ENCODE assay signal across 28 cellular contexts in the genomic region with DNA sequence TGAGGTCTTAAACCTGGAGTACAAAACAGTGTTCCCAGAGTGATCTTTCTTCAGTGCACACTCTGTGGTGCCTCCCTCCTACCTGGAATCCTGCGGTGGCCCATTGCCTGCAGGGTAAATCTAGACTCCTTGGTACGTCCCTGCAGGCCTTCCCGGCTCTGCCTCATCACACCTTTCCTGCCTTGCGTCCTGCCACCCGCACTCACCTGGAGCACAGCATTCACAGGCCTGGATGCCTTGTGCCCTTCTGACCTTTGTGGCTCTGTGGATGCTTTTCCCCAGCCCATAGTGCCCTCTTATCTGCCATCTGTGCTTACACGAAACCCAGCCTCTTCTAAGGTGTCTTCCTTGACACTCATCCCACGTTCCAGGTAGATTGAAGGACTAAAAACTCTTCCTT.
"Had no signal": no experiment of that assay in that cellular context is flagged by ENCODE, and none has a peak within 500 bp of the region (broad histone marks: within the 10 kb centered on the region; RNA-seq: fewer than 3 reads in every experiment).

No MANE protein-coding gene starts in this region.

- H3K9me3 Mint-ChIP-seq: activated B cell treated with CpG ODN at 0.5 μM for 24 hours; activated naive CD4-positive, alpha-beta T cell treated with anti-CD3 and anti-CD28 coated beads for 36 hours; activated naive CD4-positive, alpha-beta T cell treated with anti-CD3 and anti-CD28 coated beads, Interleukin-2, amount 50 U/mL, for 24 hours; activated naive CD8-positive, alpha-beta T cell treated with anti-CD3 and anti-CD28 coated beads for 36 hours; activated naive CD8-positive, alpha-beta T cell treated with anti-CD3 and anti-CD28 coated beads, Interleukin-2, amount 50 U/mL, for 24 hours; activated T-cell treated with anti-CD3 and anti-CD28 coated beads, Interleukin-2, amount 50 U/mL, for 24 hours; activated T-helper 2 cell treated with anti-CD3 and anti-CD28 coated beads, Interferon-gamma antibody, Interleukin-2, Interleukin-4, amounts not matched to agents 10 μg/mL and 5 μg/mL and 100 μg/mL, durations not matched to agents 14 hours and 24 hours and 36 hours; brain had no signal

- H3K27ac ChIP-seq: ascending aorta, breast epithelium, cardiac muscle cell, colonic mucosa, epithelial cell of prostate, VCaP had no signal

- H3K4me1 Mint-ChIP-seq: activated B cell treated with CpG ODN at 0.5 μM for 24 hours; activated naive CD8-positive, alpha-beta T cell treated with anti-CD3 and anti-CD28 coated beads, Interleukin-2, amount 50 U/mL, for 24 hours; brain had no signal

- H3K27ac Mint-ChIP-seq: activated B cell treated with CpG ODN at 0.5 μM for 24 hours; activated CD8-positive, alpha-beta memory T cell treated with anti-CD3 and anti-CD28 coated beads, Interleukin-2, amount 10 ng/mL, durations not matched to agents 7 days and 5 days; activated CD8-positive, alpha-beta T cell treated with anti-CD3 and anti-CD28 coated beads, Interleukin-2, amount 10 ng/mL, durations not matched to agents 7 days and 5 days; activated naive CD4-positive, alpha-beta T cell treated with anti-CD3 and anti-CD28 coated beads for 36 hours; activated naive CD4-positive, alpha-beta T cell treated with anti-CD3 and anti-CD28 coated beads, Interleukin-2, amount 50 U/mL, for 24 hours; activated naive CD8-positive, alpha-beta T cell treated with anti-CD3 and anti-CD28 coated beads for 36 hours; activated naive CD8-positive, alpha-beta T cell treated with anti-CD3 and anti-CD28 coated beads, Interleukin-2, amount 50 U/mL, for 24 hours; activated T-cell treated with anti-CD3 and anti-CD28 coated beads, Interleukin-2, amount 50 U/mL, for 24 hours; activated T-helper 2 cell treated with anti-CD3 and anti-CD28 coated beads, Interferon-gamma antibody, Interleukin-2, Interleukin-4, amounts not matched to agents 10 μg/mL and 5 μg/mL and 100 μg/mL, durations not matched to agents 14 hours and 24 hours and 36 hours; brain had no signal

- ATAC-seq: activated CD4-positive, CD25-positive, alpha-beta regulatory T cell treated with anti-CD3 and anti-CD28 coated beads, Interleukin-2, amount 50 U/mL, for 24 hours; activated CD8-positive, alpha-beta memory T cell treated with anti-CD3 and anti-CD28 coated beads, Interleukin-2, amount 10 ng/mL, durations not matched to agents 7 days and 5 days; activated CD8-positive, alpha-beta T cell treated with anti-CD3 and anti-CD28 coated beads, Interleukin-2, amount 10 ng/mL, durations not matched to agents 7 days and 5 days; activated naive CD8-positive, alpha-beta T cell treated with anti-CD3 and anti-CD28 coated beads, Interleukin-2, amount 50 U/mL, for 24 hours had no signal

- H3K9me3 ChIP-seq: ascending aorta, breast epithelium, colonic mucosa had no signal

- H3K36me3 ChIP-seq: ascending aorta, breast epithelium, cardiac muscle cell, colonic mucosa had no signal

- DNase-seq: activated B cell treated with CpG ODN at 0.5 μM for 24 hours; activated CD4-positive, alpha-beta T cell treated with anti-CD3 and anti-CD28 coated beads for 48 hours; activated CD4-positive, alpha-beta T cell treated with anti-CD3 and anti-CD28 coated beads, Interleukin-2, amount 50 U/mL, for 1 hour; activated CD4-positive, alpha-beta T cell treated with anti-CD3 and anti-CD28 coated beads, Interleukin-2, amount 50 U/mL, for 48 hours; activated CD8-positive, alpha-beta memory T cell treated with anti-CD3 and anti-CD28 coated beads, Interleukin-2, amount 10 ng/mL, durations not matched to agents 7 days and 5 days; activated CD8-positive, alpha-beta memory T cell treated with anti-CD3 and anti-CD28 coated beads, Interleukin-2, amount 50 U/mL, for 4 hours; activated CD8-positive, alpha-beta T cell treated with anti-CD3 and anti-CD28 coated beads, Interleukin-2, amount 10 ng/mL, durations not matched to agents 7 days and 5 days; activated effector memory CD4-positive, alpha-beta T cell treated with anti-CD3 and anti-CD28 coated beads, Interleukin-2, amount 50 U/mL, for 16 hours; activated naive CD4-positive, alpha-beta T cell treated with anti-CD3 and anti-CD28 coated beads for 36 hours; activated naive CD8-positive, alpha-beta T cell treated with anti-CD3 and anti-CD28 coated beads for 36 hours; activated naive CD8-positive, alpha-beta T cell treated with anti-CD3 and anti-CD28 coated beads, Interleukin-2, amount 50 U/mL, for 24 hours; activated T-cell treated with anti-CD3 and anti-CD28 coated beads, Interleukin-2, amount 50 U/mL, for 24 hours; central memory CD4-positive, alpha-beta T cell; cerebellar nuclear complex; colonic mucosa; effector CD8-positive, alpha-beta T cell; foreskin fibroblast; head of caudate nucleus; T-helper 2 cell had no signal

- H3K4me1 ChIP-seq: ascending aorta, breast epithelium, colonic mucosa had no signal

- H3K4me3 ChIP-seq: ascending aorta, breast epithelium, cardiac muscle cell, colonic mucosa had no signal

- H3K4me3 Mint-ChIP-seq: activated B cell treated with CpG ODN at 0.5 μM for 24 hours; activated CD8-positive, alpha-beta memory T cell treated with anti-CD3 and anti-CD28 coated beads, Interleukin-2, amount 10 ng/mL, durations not matched to agents 7 days and 5 days; activated CD8-positive, alpha-beta T cell treated with anti-CD3 and anti-CD28 coated beads, Interleukin-2, amount 10 ng/mL, durations not matched to agents 7 days and 5 days; activated naive CD4-positive, alpha-beta T cell treated with anti-CD3 and anti-CD28 coated beads for 36 hours; activated naive CD4-positive, alpha-beta T cell treated with anti-CD3 and anti-CD28 coated beads, Interleukin-2, amount 50 U/mL, for 24 hours; activated naive CD8-positive, alpha-beta T cell treated with anti-CD3 and anti-CD28 coated beads for 36 hours; activated naive CD8-positive, alpha-beta T cell treated with anti-CD3 and anti-CD28 coated beads, Interleukin-2, amount 50 U/mL, for 24 hours; activated T-cell treated with anti-CD3 and anti-CD28 coated beads, Interleukin-2, amount 50 U/mL, for 24 hours; brain had no signal

- H3K27me3 Mint-ChIP-seq: activated B cell treated with CpG ODN at 0.5 μM for 24 hours; activated naive CD4-positive, alpha-beta T cell treated with anti-CD3 and anti-CD28 coated beads, Interleukin-2, amount 50 U/mL, for 24 hours; activated naive CD8-positive, alpha-beta T cell treated with anti-CD3 and anti-CD28 coated beads for 36 hours; activated naive CD8-positive, alpha-beta T cell treated with anti-CD3 and anti-CD28 coated beads, Interleukin-2, amount 50 U/mL, for 24 hours; activated T-cell treated with anti-CD3 and anti-CD28 coated beads, Interleukin-2, amount 50 U/mL, for 24 hours; brain had no signal

- H3K36me3 Mint-ChIP-seq: activated naive CD4-positive, alpha-beta T cell treated with anti-CD3 and anti-CD28 coated beads, Interleukin-2, amount 50 U/mL, for 24 hours; activated naive CD8-positive, alpha-beta T cell treated with anti-CD3 and anti-CD28 coated beads for 36 hours had no signal
